In the genomic region with DNA sequence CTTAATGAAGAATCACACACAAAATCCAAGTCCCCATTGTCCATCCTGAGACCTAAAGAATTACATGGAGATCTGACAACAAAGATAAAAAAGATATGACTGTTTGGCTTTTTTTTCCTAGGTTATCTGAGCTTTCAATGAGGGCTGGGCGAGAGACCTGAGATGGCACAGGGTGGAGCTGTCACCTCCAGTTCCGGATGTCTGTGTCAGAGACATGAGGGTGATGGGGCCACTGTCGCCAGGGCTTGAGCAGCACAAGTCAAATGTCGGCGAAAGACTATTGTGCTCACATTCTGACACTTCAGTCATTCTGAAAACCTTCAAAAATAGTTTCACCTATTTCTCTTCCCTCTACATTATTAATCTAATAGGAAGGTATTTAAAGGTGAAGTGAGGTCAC, we compare ENCODE assay signal across 1 cellular context.
TF ChIP-seq lines count a peak whose summit lies in the region.

No MANE protein-coding gene starts in this region.

TF ChIP-seq in HCT116, 20 proteins besides CTCF, POLR2A, EP300 and RAD21 (continued from another document):
- TF ChIP-seq, protein P1, sequence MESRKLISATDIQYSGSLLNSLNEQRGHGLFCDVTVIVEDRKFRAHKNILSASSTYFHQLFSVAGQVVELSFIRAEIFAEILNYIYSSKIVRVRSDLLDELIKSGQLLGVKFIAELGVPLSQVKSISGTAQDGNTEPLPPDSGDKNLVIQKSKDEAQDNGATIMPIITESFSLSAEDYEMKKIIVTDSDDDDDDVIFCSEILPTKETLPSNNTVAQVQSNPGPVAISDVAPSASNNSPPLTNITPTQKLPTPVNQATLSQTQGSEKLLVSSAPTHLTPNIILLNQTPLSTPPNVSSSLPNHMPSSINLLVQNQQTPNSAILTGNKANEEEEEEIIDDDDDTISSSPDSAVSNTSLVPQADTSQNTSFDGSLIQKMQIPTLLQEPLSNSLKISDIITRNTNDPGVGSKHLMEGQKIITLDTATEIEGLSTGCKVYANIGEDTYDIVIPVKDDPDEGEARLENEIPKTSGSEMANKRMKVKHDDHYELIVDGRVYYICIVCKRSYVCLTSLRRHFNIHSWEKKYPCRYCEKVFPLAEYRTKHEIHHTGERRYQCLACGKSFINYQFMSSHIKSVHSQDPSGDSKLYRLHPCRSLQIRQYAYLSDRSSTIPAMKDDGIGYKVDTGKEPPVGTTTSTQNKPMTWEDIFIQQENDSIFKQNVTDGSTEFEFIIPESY (IDR thresholded peaks at IDR 0.05; ENCODE audit: extremely low read depth, insufficient replicate concordance, low read length): no peak
- TF ChIP-seq EGR1 (IDR thresholded peaks at IDR 0.05; ENCODE audit: low read depth) (no peak), SRF (IDR thresholded peaks at IDR 0.05; ENCODE audit: low read depth) (no peak), EZH2phosphoT487 (IDR thresholded peaks at IDR 0.05; ENCODE audit: borderline replicate concordance) (no peak), POLR2AphosphoS5 (IDR thresholded peaks at IDR 0.05; ENCODE audit: low read depth, low read length) (no peak), MAX (IDR thresholded peaks at IDR 0.05) (no peak), REST (IDR thresholded peaks at IDR 0.05; ENCODE audit: low read depth) (no peak), JUND (IDR thresholded peaks at IDR 0.05) (no peak), EZH2 (IDR thresholded peaks at IDR 0.05) (no peak), YY1 (IDR thresholded peaks at IDR 0.05; ENCODE audit: extremely low read depth, insufficient replicate concordance, low read depth, low read length) (no peak)
